Comparison of ENCODE assay signal across 8 cellular contexts in genomic region chr10:102502337-102503151, GRCh38. TPM values are rescaled to one million over a fixed set of nuclear protein-coding genes. Genes with fewer than 3 reads are reported as not detected.
DNase-seq lines count a peak whose midpoint lies in the region; ATAC-seq, FAIRE-seq and TF ChIP-seq lines count a peak whose summit lies in the region.

Gene ACTR1A (minus strand): TSS chr10:102502712. CDS start chr10:102502647, 65 bp downstream.

- no peaks in the 10 kb centered on the region for H3K9me3 Mint-ChIP-seq in Caco-2 (ENCODE audit: unreplicated experiment)

- H3K9ac ChIP-seq in H1 (replicated peaks in 1 of 4; ENCODE audit: extremely low read depth in 1 of 4, low read depth in 3 of 4, low read length in 3 of 4) = peak within 1 kb of the TSS; percentile 63 to 93 (median 75)

- H4K20me1 ChIP-seq in H1 (replicated peaks in 1 of 2; ENCODE audit: control insufficient read depth in 1 of 2, insufficient read depth in 2 of 2, low read length in 2 of 2) = peaks cover 13 to 27% of the 10 kb centered on the region in 2 experiments

- H2BK15ac ChIP-seq in H1 (ENCODE audit: low read length) = no peak within 1 kb of the TSS

- no peak within 1 kb of the TSS for H3K4ac ChIP-seq in H1 (replicated peaks; ENCODE audit: insufficient read length, low read depth, low read length)

- no peaks in the 10 kb centered on the region for H3K27me3 Mint-ChIP-seq in Caco-2 (ENCODE audit: insufficient read depth, unreplicated experiment)

- no peak within 1 kb of the TSS for H3K27ac Mint-ChIP-seq in Caco-2 (ENCODE audit: unreplicated experiment)

- no TSS peak for BruUV-seq in Caco-2 (replicated peaks; lab: Mats Ljungman, UMichigan)

- H3K14ac ChIP-seq in H1 (ENCODE audit: insufficient read length) = no peak within 1 kb of the TSS

- H3K4me1 Mint-ChIP-seq in Caco-2 (ENCODE audit: low read depth, unreplicated experiment) = no peaks in the 10 kb centered on the region

- H3K79me1 ChIP-seq in H1 (ENCODE audit: low read depth, low read length) = no peaks in the 10 kb centered on the region; the same call in 1 of the 2 replicates

- FAIRE-seq in H1 (lab: Jason Lieb, UNC) = peak; percentile 98

- no peak within 1 kb of the TSS for H2BK120ac ChIP-seq in H1 (replicated peaks; ENCODE audit: low read depth, low read length)

- no peak for TF ChIP-seq RAD21 in H1 (IDR thresholded peaks at IDR 0.05 in 1 of 2, conservative IDR thresholded peaks at IDR 0.05 in 1 of 2; ENCODE audit: low read depth in 2 of 2, low read length in 2 of 2)

- peaks cover 30% of the 10 kb centered on the region for H3K36me3 Mint-ChIP-seq in Caco-2 (ENCODE audit: insufficient read depth, unreplicated experiment)

- peaks cover 0 to 45% of the 10 kb centered on the region in 2 experiments; a peak in 3 of 4 replicates for H3K79me2 ChIP-seq in H1 (ENCODE audit: control insufficient read depth in 1 of 2, insufficient read depth in 2 of 2, low read length in 2 of 2)

- DNase-seq in Caco-2 (peak; percentile 97 to 99), HUDEP-2 (lab: John Stamatoyannopoulos, UW; ENCODE audit: unreplicated experiment in 76 of 76) (peak; percentile 72 to 99 (median 94)), NOMO-1 treated with dmso at 0.1 percent for 144 hours (lab: John Stamatoyannopoulos, UW; ENCODE audit: unreplicated experiment) (peak; percentile 94), H1 (ENCODE audit: low read depth in 1 of 2, low spot score in 2 of 2) (peak; percentile 95 to 96), medulla oblongata (ENCODE audit: extremely low spot score) (peak; percentile 99)
- peak; percentile 89 to 91 (median 91) for DNase-seq in activated CD8-positive, alpha-beta memory T cell treated with anti-CD3 and anti-CD28 coated beads for 48 hours (ENCODE audit: low read depth in 2 of 3, low spot score in 2 of 3)
- DNase-seq in stimulated activated CD8-positive, alpha-beta memory T cell treated with anti-CD3 and anti-CD28 coated beads, Interleukin-12 subunit alpha, Interleukin-12 subunit beta, amount 100 ng/mL, for 1 hour (ENCODE audit: low read depth) = peak; percentile 88

- H4K5ac ChIP-seq in H1 (ENCODE audit: insufficient read length, low read depth, low read length) = peak within 1 kb of the TSS; percentile 69

- POLR2A ChIA-PET in Caco-2 (lab: Charles Lee) (interaction anchor here (0.5 to 1.0 kb wide), 6 partner anchors 41 to 388 kb away, joined by 3 to 6 read pairs (median 4); partner anchors contain the start of genes CUEDC2 and NFKB2), H1 (lab: Charles Lee; ENCODE audit: partially characterized antibody) (interaction anchor here (0.7 to 2.1 kb wide), 10 partner anchors 18 to 353 kb away, joined by 3 to 6 read pairs (median 4); partner anchors contain the start of genes C10orf95, CUEDC2 and NOLC1)

- H3K4me3 ChIP-seq in Caco-2 (ENCODE audit: low read depth, low read length) (peak within 1 kb of the TSS; percentile 85), H1 (ENCODE audit: extremely low read depth in 1 of 4, insufficient read depth in 2 of 4, low read depth in 3 of 4, low read length in 4 of 4) (peak within 1 kb of the TSS; percentile 90 to 100 (median 98))

- H3K4me1 ChIP-seq in Caco-2 (no peaks in the 10 kb centered on the region), H1 (replicated peaks in 1 of 4; ENCODE audit: control insufficient read depth in 3 of 4, insufficient read depth in 4 of 4, low read length in 3 of 4) (peaks cover 0 to 10% (median 3%) of the 10 kb centered on the region in 4 experiments; a peak in 4 of 7 replicates)

- 1% methylated on average over 42 of the region's 42 CpGs; no CpG with 5 or more reads in 1 of the 2 experiments for WGBS in H1 (ENCODE audit: extremely low coverage in 1 of 2, insufficient coverage in 1 of 2, insufficient read length in 1 of 2, insufficient replicate concordance in 2 of 2, low coverage in 1 of 2, low lambda C conversion rate in 2 of 2, missing lambda C conversion rate in 1 of 2), 2 experiments

- peak within 1 kb of the TSS; percentile 92 for H2AFZ ChIP-seq in H1 (ENCODE audit: low read length)

- CTCF ChIA-PET in Caco-2 (lab: Charles Lee) = interaction anchor here (0.6 to 4.0 kb wide), 26 partner anchors 18 to 351 kb away, joined by 3 to 122 read pairs (median 3); partner anchors contain the start of genes CUEDC2, NOLC1, PITX3 and TRIM8
- CTCF ChIA-PET in H1 (lab: Charles Lee; ENCODE audit: partially characterized antibody) = interaction anchor here (0.6 to 16.5 kb wide), 16 partner anchors 11 to 329 kb away, joined by 3 to 182 read pairs (median 3); partner anchors contain the start of gene C10orf95

- H3K4me3 Mint-ChIP-seq in Caco-2 (ENCODE audit: unreplicated experiment) = no peak within 1 kb of the TSS

- H2AK5ac ChIP-seq in H1 (ENCODE audit: low read depth, low read length) = no peak within 1 kb of the TSS

- H3K36me3 ChIP-seq in Caco-2 (ENCODE audit: control insufficient read depth, insufficient read depth, low read length) (no peaks in the 10 kb centered on the region), H1 (ENCODE audit: control insufficient read depth in 2 of 4, insufficient read depth in 4 of 4, low read length in 3 of 4) (no peaks in the 10 kb centered on the region)

- no peak within 1 kb of the TSS for H2BK20ac ChIP-seq in H1 (ENCODE audit: low read length)

- no peaks in the 10 kb centered on the region for H3K9me3 ChIP-seq in Caco-2
- no peaks in the 10 kb centered on the region for H3K9me3 ChIP-seq in H1 (ENCODE audit: insufficient read depth in 2 of 2, low read depth in 1 of 2, low read length in 1 of 2)

- peak within 1 kb of the TSS; percentile 81; the same call in 1 of the 2 replicates for H2BK5ac ChIP-seq in H1 (ENCODE audit: low read depth, low read length)

- H4K8ac ChIP-seq in H1 (ENCODE audit: extremely low read depth, insufficient read depth, low read length) = peak within 1 kb of the TSS; percentile 93; the same call in 1 of the 2 replicates

- intact Hi-C loops in Caco-2 (cut with micrococcal nuclease; ENCODE audit: unreplicated experiment) = loop anchor here (1.0 to 5.0 kb wide), 9 partner anchors 41 to 350 kb away; partner anchors contain the start of genes ARL3, CUEDC2, GBF1 and NOLC1

- peaks cover 14% of the 10 kb centered on the region for H3K23me2 ChIP-seq in H1 (ENCODE audit: low read depth, low read length)

- H3K23ac ChIP-seq in H1 (ENCODE audit: insufficient read length) = no peak within 1 kb of the TSS

- peak within 1 kb of the TSS; percentile 81 for H3K56ac ChIP-seq in H1 (replicated peaks; ENCODE audit: insufficient read length, low read depth, low read length)

- H2BK12ac ChIP-seq in H1 (ENCODE audit: low read depth, low read length) = peak within 1 kb of the TSS; percentile 85

- no peaks in the 10 kb centered on the region for H3K27me3 ChIP-seq in Caco-2 (replicated peaks; ENCODE audit: control insufficient read depth, insufficient read depth, low read length)
- H3K27me3 ChIP-seq in H1 (replicated peaks in 1 of 4; ENCODE audit: control insufficient read depth in 3 of 4, extremely low read depth in 1 of 4, insufficient read depth in 3 of 4, low read length in 3 of 4) = peaks cover 2 to 11% (median 8%) of the 10 kb centered on the region in 4 experiments; a peak in 4 of 7 replicates

- H3K18ac ChIP-seq in H1 (ENCODE audit: extremely low read depth, low read length) = peak within 1 kb of the TSS; percentile 91; the same call in 1 of the 2 replicates

- H3K4me2 ChIP-seq in H1 (ENCODE audit: insufficient read depth in 1 of 2, low read depth in 2 of 2, low read length in 2 of 2) = peak within 1 kb of the TSS; percentile 77 to 90

- peak; percentile 48 for ATAC-seq in GM21381 (IDR thresholded peaks at IDR 0.05; ENCODE audit: unreplicated experiment)

- peak within 1 kb of the TSS; percentile 63 for H4K91ac ChIP-seq in H1 (replicated peaks; ENCODE audit: insufficient read length, low read length)

- peak within 1 kb of the TSS; percentile 34; the same call in 1 of the 2 replicates for H3K27ac ChIP-seq in H1 (ENCODE audit: low read depth, low read length)

- 0 out of 3 replicates have a peak, but pooled peaks of 1 of the 2 experiments have one; percentile 56 for TF ChIP-seq POLR2A in H1 (IDR thresholded peaks at IDR 0.05; ENCODE audit: control extremely low read depth in 1 of 2, low read depth in 2 of 2, low read length in 2 of 2)

- TF ChIP-seq EP300 in H1 (IDR thresholded peaks at IDR 0.05; ENCODE audit: borderline replicate concordance in 1 of 2, low read depth in 2 of 2, low read length in 2 of 2) = no peak

- TF ChIP-seq CTCF in Caco-2 (IDR thresholded peaks at IDR 0.05; ENCODE audit: insufficient read depth in 1 of 2, low read depth in 1 of 2, low read length in 1 of 2, severe bottlenecking in 1 of 2, unreplicated experiment in 1 of 2) (no peak), H1 (IDR thresholded peaks at IDR 0.05; ENCODE audit: control extremely low read depth in 1 of 3, insufficient read depth in 1 of 3, low read depth in 1 of 3, low read length in 3 of 3) (no peak)

TF ChIP-seq in H1, 55 proteins besides CTCF, POLR2A, EP300 and RAD21 (continues in another document):
- TF ChIP-seq SP1 (IDR thresholded peaks at IDR 0.05; ENCODE audit: low read depth, low read length) = peak; percentile 76
- TF ChIP-seq NRF1 (IDR thresholded peaks at IDR 0.05; ENCODE audit: low read depth, low read length) = peak; percentile 69
- peak; percentile 48; the same call in 1 of the 2 replicates for TF ChIP-seq TAF1 (IDR thresholded peaks at IDR 0.05; ENCODE audit: low read depth, low read length)
- TF ChIP-seq EGR1 (IDR thresholded peaks at IDR 0.05; ENCODE audit: borderline replicate concordance, low read depth, low read length) = no peak
- no peak for TF ChIP-seq USF2 (IDR thresholded peaks at IDR 0.05; ENCODE audit: low read length)
- TF ChIP-seq GABPA (IDR thresholded peaks at IDR 0.05; ENCODE audit: borderline replicate concordance, insufficient read depth, low read length) = no peak
- peak; percentile 69 for TF ChIP-seq PHF8 (conservative IDR thresholded peaks at IDR 0.05; ENCODE audit: low read depth, low read length)

RNA-seq across cellular contexts. Expression of gene ACTR1A, which starts in this region (rescaled TPM):
- total RNA-seq in Caco-2 (2022) = 65.9 and 69.7 TPM in 2 replicates
- total RNA-seq in H1 (2021; fragmentation: NEBNext Ultra II Directional; extraction: Animal tissue kit (Norgen Biotek cat#: 25700)) = 86.3 and 88.0 TPM in 2 replicates
- 78.6 and 79.7 TPM in 2 replicates for polyA plus RNA-seq in H1 (2011; rRNA removed)
- polyA plus RNA-seq in H1 (2011; cell fraction: cytosol; rRNA removed) = 82.7 TPM
- polyA plus RNA-seq in H1 (2011; cell fraction: nucleus; rRNA removed) = 137 TPM
- 70.2 to 86.1 TPM (median 80.4 TPM) in 4 replicates for polyA plus RNA-seq in H1 (2012, experiment 1 of 2)
- 89.0 TPM for polyA plus RNA-seq in H1 (2012, experiment 2 of 2)
- polyA plus RNA-seq in H1 (2013, experiment 1 of 2) = 46.5 TPM
- 47.5 TPM for polyA plus RNA-seq in H1 (2013, experiment 2 of 2)
- 141 and 153 TPM in 2 replicates for polyA minus RNA-seq in H1 (2011; rRNA and poly(A)+ RNA removed)
- 62.0 TPM for polyA minus RNA-seq in H1 (2011; cell fraction: cytosol; rRNA and poly(A)+ RNA removed)
- 56.7 TPM for polyA minus RNA-seq in H1 (2011; cell fraction: nucleus; rRNA and poly(A)+ RNA removed)

Comparison
In these comparisons a context has a peak if more than half of its experiments do, and no peak if none do; other contexts are left out.
1. Peak in every context shown above with its lines: DNase-seq, ATAC-seq, H3K4me3 ChIP-seq and H3K27ac ChIP-seq.